Comparison of ENCODE assay signal across 2 cellular contexts in the genomic region with DNA sequence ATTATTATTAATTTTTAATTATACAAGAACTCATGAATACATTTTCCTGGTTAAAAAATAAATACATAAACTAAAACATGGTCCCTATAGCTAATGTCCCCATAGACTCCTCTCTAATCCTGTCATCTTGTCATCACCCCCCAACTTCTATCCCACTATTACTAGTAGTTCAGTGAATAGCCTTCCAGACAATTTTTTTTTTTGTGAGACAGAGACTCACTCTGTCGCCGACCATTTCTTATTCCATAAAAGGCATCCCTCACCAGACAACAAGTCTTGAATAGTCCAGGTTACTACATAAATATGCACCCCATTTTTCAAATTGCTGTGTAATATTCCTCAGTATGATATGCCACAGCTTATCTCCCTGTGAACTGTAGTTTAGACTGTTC.
TF ChIP-seq lines count a peak whose summit lies in the region.

No MANE protein-coding gene starts in this region.

TF ChIP-seq in IMR-90, 13 proteins besides CTCF, POLR2A, EP300 and RAD21:
- no peak for TF ChIP-seq NFE2L2 (IDR thresholded peaks at IDR 0.05; ENCODE audit: low read depth, low read length)
- no peak for TF ChIP-seq MAZ (IDR thresholded peaks at IDR 0.05; ENCODE audit: borderline replicate concordance, low read depth, low read length)
- TF ChIP-seq RCOR1 (IDR thresholded peaks at IDR 0.05; ENCODE audit: insufficient replicate concordance, low read length), result no peak
- TF ChIP-seq RFX5 (IDR thresholded peaks at IDR 0.05; ENCODE audit: low read depth, low read length), result no peak
- TF ChIP-seq BHLHE40 (IDR thresholded peaks at IDR 0.05; ENCODE audit: low read depth, low read length), result no peak
- no peak for TF ChIP-seq MAFK (IDR thresholded peaks at IDR 0.05; ENCODE audit: low read depth, low read length)
- no peak for TF ChIP-seq CHD1 (IDR thresholded peaks at IDR 0.05; ENCODE audit: low read depth, low read length)
- no peak for TF ChIP-seq FOS (IDR thresholded peaks at IDR 0.05; ENCODE audit: low read depth, low read length)
- TF ChIP-seq, protein P1, sequence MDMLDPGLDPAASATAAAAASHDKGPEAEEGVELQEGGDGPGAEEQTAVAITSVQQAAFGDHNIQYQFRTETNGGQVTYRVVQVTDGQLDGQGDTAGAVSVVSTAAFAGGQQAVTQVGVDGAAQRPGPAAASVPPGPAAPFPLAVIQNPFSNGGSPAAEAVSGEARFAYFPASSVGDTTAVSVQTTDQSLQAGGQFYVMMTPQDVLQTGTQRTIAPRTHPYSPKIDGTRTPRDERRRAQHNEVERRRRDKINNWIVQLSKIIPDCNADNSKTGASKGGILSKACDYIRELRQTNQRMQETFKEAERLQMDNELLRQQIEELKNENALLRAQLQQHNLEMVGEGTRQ (IDR thresholded peaks at IDR 0.05; ENCODE audit: low read depth, low read length), result no peak
- TF ChIP-seq SMC3 (IDR thresholded peaks at IDR 0.05; ENCODE audit: low read depth, low read length), result no peak
- no peak for TF ChIP-seq MXI1 (IDR thresholded peaks at IDR 0.05; ENCODE audit: borderline replicate concordance, low read depth, low read length)
- TF ChIP-seq, protein P2, sequence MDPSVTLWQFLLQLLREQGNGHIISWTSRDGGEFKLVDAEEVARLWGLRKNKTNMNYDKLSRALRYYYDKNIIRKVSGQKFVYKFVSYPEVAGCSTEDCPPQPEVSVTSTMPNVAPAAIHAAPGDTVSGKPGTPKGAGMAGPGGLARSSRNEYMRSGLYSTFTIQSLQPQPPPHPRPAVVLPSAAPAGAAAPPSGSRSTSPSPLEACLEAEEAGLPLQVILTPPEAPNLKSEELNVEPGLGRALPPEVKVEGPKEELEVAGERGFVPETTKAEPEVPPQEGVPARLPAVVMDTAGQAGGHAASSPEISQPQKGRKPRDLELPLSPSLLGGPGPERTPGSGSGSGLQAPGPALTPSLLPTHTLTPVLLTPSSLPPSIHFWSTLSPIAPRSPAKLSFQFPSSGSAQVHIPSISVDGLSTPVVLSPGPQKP (IDR thresholded peaks at IDR 0.05; ENCODE audit: borderline replicate concordance, low read depth, low read length), result no peak
- no peak for TF ChIP-seq CEBPB (IDR thresholded peaks at IDR 0.05; ENCODE audit: low read depth, low read length)

TF ChIP-seq in SK-N-SH treated with all-trans-retinoic acid at 6 μM for 48 hours, 23 proteins besides CTCF, POLR2A, EP300 and RAD21:
- TF ChIP-seq RARB (CRISPR knock-in tag; IDR thresholded peaks at IDR 0.05), result no peak
- no peak for TF ChIP-seq SNAI2 (CRISPR knock-in tag; IDR thresholded peaks at IDR 0.05)
- TF ChIP-seq TCF4 (CRISPR knock-in tag; IDR thresholded peaks at IDR 0.05; ENCODE audit: borderline replicate concordance), result no peak
- TF ChIP-seq CSDC2 (CRISPR knock-in tag; IDR thresholded peaks at IDR 0.05), result no peak
